8 cellular contexts compared by ENCODE assay signal in the genomic region with DNA sequence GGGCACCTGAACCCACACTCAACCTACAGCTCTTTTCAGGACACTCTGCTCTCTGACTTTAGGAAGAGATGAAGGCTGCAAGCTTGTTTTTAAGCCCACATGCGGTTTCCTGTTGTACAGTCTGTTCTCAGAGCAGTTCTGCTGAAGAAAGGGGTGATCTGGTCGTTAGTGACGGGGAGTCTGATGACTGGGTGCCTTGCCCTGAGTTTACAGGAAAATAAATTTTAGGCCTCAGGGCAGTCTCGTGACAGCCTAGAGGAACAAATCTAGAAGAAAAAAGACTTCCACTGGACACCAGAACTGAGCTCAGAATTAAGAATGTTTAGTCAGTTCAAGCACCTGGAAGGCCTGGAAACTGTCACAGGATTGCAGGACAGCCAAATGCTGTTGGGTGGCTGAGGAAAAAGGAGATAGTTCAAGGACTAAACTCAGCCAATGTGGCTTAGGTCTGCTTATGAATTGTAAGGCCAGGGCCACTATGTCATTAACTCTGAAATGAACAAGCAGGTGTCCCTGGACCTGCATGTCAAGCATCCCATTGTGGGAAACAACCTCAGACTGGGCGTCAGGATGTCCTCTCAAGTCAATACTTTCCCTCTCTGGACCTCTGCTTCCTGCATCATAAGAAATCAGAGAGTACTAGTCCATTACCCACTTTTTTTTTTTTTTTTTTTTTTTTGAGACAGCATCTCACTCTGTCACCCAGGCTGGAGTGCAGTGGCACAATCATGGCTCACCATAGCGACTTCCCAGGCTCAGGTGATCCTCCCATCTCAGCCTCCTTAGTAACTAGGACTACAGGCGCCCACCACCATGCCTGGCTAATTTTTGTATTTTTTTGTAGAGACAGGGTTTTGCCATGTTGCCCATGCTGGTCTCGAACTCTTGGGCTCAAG. TPM values are rescaled to one million over a fixed set of nuclear protein-coding genes. Genes with fewer than 3 reads are reported as not detected.
DNase-seq lines count a peak whose midpoint lies in the region; ATAC-seq and TF ChIP-seq lines count a peak whose summit lies in the region.

No MANE protein-coding gene starts in this region.

- H4K8ac ChIP-seq in mesendoderm (ENCODE audit: low read depth, low read length), result no peak overlapping the region

- H3K27ac Mint-ChIP-seq in glutamatergic neuron (ENCODE audit: unreplicated experiment), result peak overlapping the region; percentile 72
- H3K27ac Mint-ChIP-seq in stimulated activated naive B cell treated with anti-CD40 and anti-IgM and Interleukin-4, amounts not matched to agents 10 μg/mL and 1 μg/mL and 100 μg/mL, for 72 hours, result peak overlapping the region; percentile 93

- TF ChIP-seq CTCF in Loucy (conservative IDR thresholded peaks at IDR 0.05; ENCODE audit: low read length) (no peak), glutamatergic neuron (IDR thresholded peaks at IDR 0.05; ENCODE audit: partially characterized antibody, unreplicated experiment) (no peak)

- peaks cover 18% of the 10 kb centered on the region; the same call in 1 of the 2 replicates for H3K79me2 ChIP-seq in Loucy (ENCODE audit: insufficient read depth, low read length)
- no peaks in the 10 kb centered on the region for H3K79me2 ChIP-seq in mesendoderm (ENCODE audit: control insufficient read depth, insufficient read depth, low read length)

- no peak overlapping the region for H3K18ac ChIP-seq in mesendoderm (ENCODE audit: low read length)

- peaks cover 6% of the 10 kb centered on the region for H3K9me3 Mint-ChIP-seq in glutamatergic neuron (ENCODE audit: unreplicated experiment)
- no peaks in the 10 kb centered on the region for H3K9me3 Mint-ChIP-seq in stimulated activated naive B cell treated with anti-CD40 and anti-IgM and Interleukin-4, amounts not matched to agents 10 μg/mL and 1 μg/mL and 100 μg/mL, for 72 hours

- H2AFZ ChIP-seq in Loucy (ENCODE audit: low read length), result no peak overlapping the region

- no CpG with 5 or more reads among the region's 8 CpGs for WGBS in mesendoderm (ENCODE audit: extremely low coverage, insufficient coverage, low lambda C conversion rate)

- peaks cover 30% of the 10 kb centered on the region for H3K4me1 Mint-ChIP-seq in glutamatergic neuron (ENCODE audit: low read depth, unreplicated experiment)
- H3K4me1 Mint-ChIP-seq in stimulated activated naive B cell treated with anti-CD40 and anti-IgM and Interleukin-4, amounts not matched to agents 10 μg/mL and 1 μg/mL and 100 μg/mL, for 72 hours, result peaks cover 44 to 66% of the 10 kb centered on the region in 2 donors

- H3K4me2 ChIP-seq in Loucy (ENCODE audit: low read depth, low read length, poor library complexity, severe bottlenecking) (peak overlapping the region; percentile 61), mesendoderm (ENCODE audit: low read length) (no peak overlapping the region)

- peak; percentile 48 to 63 for ATAC-seq in stimulated activated naive B cell treated with anti-CD40 and anti-IgM and Interleukin-4, amounts not matched to agents 10 μg/mL and 1 μg/mL and 100 μg/mL, for 72 hours (replicated peaks)
- no peak for ATAC-seq in HG03045 (IDR thresholded peaks at IDR 0.05; ENCODE audit: unreplicated experiment)

- H2BK120ac ChIP-seq in mesendoderm (ENCODE audit: low read depth, low read length), result no peak overlapping the region

- H2BK5ac ChIP-seq in mesendoderm (ENCODE audit: low read length), result no peak overlapping the region

- no peak overlapping the region for H3K56ac ChIP-seq in mesendoderm (ENCODE audit: low read length)

- no peak overlapping the region for H2BK15ac ChIP-seq in mesendoderm (replicated peaks; ENCODE audit: low read depth)

- H3K27me3 ChIP-seq in Loucy (ENCODE audit: insufficient read depth, low read length, poor library complexity, severe bottlenecking) (no peaks in the 10 kb centered on the region), mesendoderm (ENCODE audit: insufficient read depth, low read length, poor library complexity) (no peaks in the 10 kb centered on the region)

- no peak overlapping the region for H3K4ac ChIP-seq in mesendoderm (ENCODE audit: low read depth, low read length)

- H3K9ac ChIP-seq in Loucy (ENCODE audit: low read depth, low read length, poor library complexity, severe bottlenecking), result peak overlapping the region; percentile 60
- no peak overlapping the region for H3K9ac ChIP-seq in mesendoderm (ENCODE audit: low read length)

- H3K9me3 ChIP-seq in Loucy (ENCODE audit: insufficient read depth, low read depth, low read length), result no peaks in the 10 kb centered on the region

- H3K4me3 ChIP-seq in Loucy (ENCODE audit: low read length, poor library complexity, severe bottlenecking), result peak overlapping the region; percentile 34
- no peak overlapping the region for H3K4me3 ChIP-seq in mesendoderm (ENCODE audit: low read length)

- H3K23ac ChIP-seq in mesendoderm (ENCODE audit: low read length), result no peak overlapping the region

- no peak overlapping the region for H2AK5ac ChIP-seq in mesendoderm (ENCODE audit: low read length)

- H3K36me3 ChIP-seq in Loucy (ENCODE audit: insufficient read depth, low read length) (peaks cover 13% of the 10 kb centered on the region; the same call in 1 of the 2 replicates), mesendoderm (ENCODE audit: control insufficient read depth, insufficient read depth, low read length) (no peaks in the 10 kb centered on the region)

- DNase-seq in activated T-cell treated with anti-CD3 and anti-CD28 coated beads, Interleukin-2, amount 50 U/mL, for 1 hour, result peak; percentile 52
- DNase-seq in glutamatergic neuron, result no peak
- DNase-seq in stimulated activated naive B cell treated with anti-CD40 and anti-IgM and Interleukin-4, amounts not matched to agents 10 μg/mL and 1 μg/mL and 100 μg/mL, for 72 hours, result peak; percentile 59
- DNase-seq in mesendoderm, result no peak
- no peak for DNase-seq in COLO829 (ENCODE audit: low spot score)
- DNase-seq in occipital lobe (lab: John Stamatoyannopoulos, UW), result no peak

- no peak overlapping the region for H4K5ac ChIP-seq in mesendoderm (ENCODE audit: low read length)

- no peak overlapping the region for H3K27ac ChIP-seq in mesendoderm (ENCODE audit: low read depth, low read length)

- no peaks in the 10 kb centered on the region for H3K79me1 ChIP-seq in mesendoderm (ENCODE audit: low read length)

- H3F3A ChIP-seq in Loucy (ENCODE audit: low read depth), result peaks cover 9% of the 10 kb centered on the region; the same call in 1 of the 2 replicates

- peaks cover 6% of the 10 kb centered on the region for H4K20me1 ChIP-seq in Loucy (ENCODE audit: insufficient read depth, low read length, poor library complexity, severe bottlenecking)

- H3K4me1 ChIP-seq in Loucy (ENCODE audit: insufficient read depth, low read length, poor library complexity, severe bottlenecking), result peaks cover 52% of the 10 kb centered on the region
- H3K4me1 ChIP-seq in mesendoderm (ENCODE audit: control insufficient read depth, low read depth, low read length), result no peaks in the 10 kb centered on the region

- peak overlapping the region; percentile 43 for H3K4me3 Mint-ChIP-seq in glutamatergic neuron (ENCODE audit: unreplicated experiment)
- H3K4me3 Mint-ChIP-seq in stimulated activated naive B cell treated with anti-CD40 and anti-IgM and Interleukin-4, amounts not matched to agents 10 μg/mL and 1 μg/mL and 100 μg/mL, for 72 hours, result peak overlapping the region in 1 of 2 donors; percentile 25

- no peaks in the 10 kb centered on the region for H3K27me3 Mint-ChIP-seq in glutamatergic neuron (ENCODE audit: unreplicated experiment)
- no peaks in the 10 kb centered on the region for H3K27me3 Mint-ChIP-seq in stimulated activated naive B cell treated with anti-CD40 and anti-IgM and Interleukin-4, amounts not matched to agents 10 μg/mL and 1 μg/mL and 100 μg/mL, for 72 hours

- H3K9me2 ChIP-seq in Loucy (replicated peaks; ENCODE audit: low read depth, low read length), result no peaks in the 10 kb centered on the region

- no peaks in the 10 kb centered on the region for H3K36me3 Mint-ChIP-seq in glutamatergic neuron (ENCODE audit: unreplicated experiment)
- H3K36me3 Mint-ChIP-seq in stimulated activated naive B cell treated with anti-CD40 and anti-IgM and Interleukin-4, amounts not matched to agents 10 μg/mL and 1 μg/mL and 100 μg/mL, for 72 hours, result peaks cover 1 to 8% of the 10 kb centered on the region in 2 donors

RNA-seq across cellular contexts. Expression of gene PIK3IP1, which starts 5.7 kb away (rescaled TPM):
- total RNA-seq in glutamatergic neuron (ENCODE audit: unreplicated experiment) (38.8 TPM), occipital lobe (23.2 TPM)
- 0.51 TPM for polyA plus RNA-seq in mesendoderm (2013, experiment 1 of 2)
- polyA plus RNA-seq in mesendoderm (2013, experiment 2 of 2), result 0.53 TPM

RNA-seq across cellular contexts. Expression of gene PATZ1, which starts 59.5 kb away (rescaled TPM):
- total RNA-seq in glutamatergic neuron (ENCODE audit: unreplicated experiment) (98.9 TPM), occipital lobe (29.9 TPM)
- 61.5 TPM for polyA plus RNA-seq in mesendoderm (2013, experiment 1 of 2)
- 60.5 TPM for polyA plus RNA-seq in mesendoderm (2013, experiment 2 of 2)

Comparison
In these comparisons a context has a peak if more than half of its experiments do, and no peak if none do; other contexts are left out.
1. DNase-seq: peak in activated T-cell treated with anti-CD3 and anti-CD28 coated beads, Interleukin-2, amount 50 U/mL, for 1 hour (single experiment) and stimulated activated naive B cell treated with anti-CD40 and anti-IgM and Interleukin-4, amounts not matched to agents 10 μg/mL and 1 μg/mL and 100 μg/mL, for 72 hours (single experiment); none in glutamatergic neuron (single experiment), mesendoderm (single experiment), COLO829 (single experiment) and occipital lobe (single experiment).